1 cellular context compared by ENCODE assay signal in the genomic region with DNA sequence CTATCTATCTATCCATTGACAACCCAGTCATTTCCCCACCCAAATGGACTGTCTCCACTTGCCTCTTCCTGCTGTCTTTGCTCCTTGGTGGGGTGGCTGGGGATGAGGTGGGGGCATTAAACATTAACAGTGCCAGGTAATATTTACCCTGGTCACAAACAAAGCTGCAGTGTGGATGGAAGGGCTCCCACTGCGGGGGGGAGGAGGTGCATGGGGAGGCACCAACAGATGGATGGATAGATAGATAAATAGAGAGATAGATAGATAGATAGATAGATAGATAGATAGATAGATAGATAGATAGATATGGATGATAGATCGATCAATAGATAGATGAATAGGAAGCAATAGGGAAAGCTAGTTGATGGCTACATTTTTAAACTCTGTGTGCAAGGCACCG.
A peak's percentile ranks its signal among the peaks of the same experiment; 100 is the strongest.
TF ChIP-seq lines count a peak whose summit lies in the region.

No MANE protein-coding gene starts in this region.

TF ChIP-seq in K562, 482 proteins besides CTCF, POLR2A, EP300 and RAD21:
- TF ChIP-seq GATA2 (CRISPR knock-in tag; IDR thresholded peaks at IDR 0.05) (peak; percentile 50; the same call in 1 of the 2 replicates), DACH1 (IDR thresholded peaks at IDR 0.05; ENCODE audit: partially characterized antibody) (peak; percentile 99), GATAD2B (IDR thresholded peaks at IDR 0.05; ENCODE audit: borderline replicate concordance) (peak; percentile 62; the same call in 1 of the 2 replicates), SAFB2 (IDR thresholded peaks at IDR 0.05; ENCODE audit: borderline replicate concordance, low read depth, low read length, severe bottlenecking) (no peak), RBM15 (IDR thresholded peaks at IDR 0.05; ENCODE audit: insufficient read depth, low read length) (no peak), ZBTB2 (IDR thresholded peaks at IDR 0.05) (peak; percentile 79; the same call in 1 of the 2 replicates), MTA1 (IDR thresholded peaks at IDR 0.05; ENCODE audit: borderline replicate concordance) (0 out of 2 replicates have a peak, but pooled peaks have one; percentile 46)
- TF ChIP-seq, protein P1, sequence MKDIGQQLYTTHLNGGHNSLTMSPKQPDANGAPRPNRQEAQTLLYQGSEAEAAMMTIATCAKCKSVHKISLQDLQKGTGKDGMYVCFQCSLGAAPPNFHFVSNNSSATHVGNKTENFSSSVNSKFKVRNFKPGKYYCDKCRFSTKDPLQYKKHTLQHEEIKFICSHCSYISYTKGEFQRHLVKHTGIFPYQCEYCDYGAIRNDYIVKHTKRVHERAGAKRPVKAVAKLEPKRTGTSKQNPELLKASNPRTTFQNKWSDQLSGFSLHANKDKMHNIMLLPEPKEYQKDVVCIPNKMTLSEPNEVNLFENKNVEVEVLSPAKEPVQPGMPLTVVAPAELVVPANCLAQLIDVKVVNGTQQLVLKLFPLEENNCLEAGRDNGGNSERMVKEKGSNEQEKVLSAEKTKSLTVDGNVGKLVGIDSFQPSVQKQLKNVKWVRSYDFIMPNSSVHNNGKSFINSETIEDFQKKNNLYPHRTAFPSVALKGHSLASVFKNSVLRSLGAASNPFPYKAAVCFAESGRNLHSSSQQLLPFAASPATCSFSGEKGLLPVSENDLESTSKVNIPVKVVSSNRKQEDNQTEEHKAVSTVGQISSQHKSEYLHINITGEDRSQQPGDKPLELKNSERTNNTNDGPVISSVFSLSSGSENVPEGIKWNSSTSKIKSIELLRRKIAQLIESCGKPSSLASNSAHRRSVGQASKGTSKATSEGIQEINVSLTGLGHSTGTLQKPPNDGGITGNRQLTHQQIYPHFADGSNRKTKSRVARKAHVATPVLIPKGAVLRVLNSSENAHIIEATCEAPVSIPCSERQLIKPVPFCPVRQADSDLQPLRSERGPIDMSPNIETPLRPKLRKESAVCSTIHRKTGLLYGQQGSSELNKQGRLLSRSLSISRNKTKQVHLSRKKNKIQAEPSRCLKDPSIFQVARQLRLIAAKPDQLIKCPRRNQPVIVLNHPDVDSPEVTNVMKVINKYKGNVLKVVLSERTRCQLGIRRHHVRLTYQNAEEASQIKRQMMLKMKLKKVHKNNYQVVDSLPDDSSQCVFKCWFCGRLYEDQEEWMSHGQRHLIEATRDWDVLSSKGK (CRISPR knock-in tag; IDR thresholded peaks at IDR 0.05) = no peak
